In genomic region chr19:39845172-39845571, GRCh38 we compare ENCODE assay signal across 8 cellular contexts. TPM values are rescaled to one million over a fixed set of nuclear protein-coding genes. Genes with fewer than 3 reads are reported as not detected.
DNase-seq lines count a peak whose midpoint lies in the region; ATAC-seq and TF ChIP-seq lines count a peak whose summit lies in the region.

No MANE protein-coding gene starts in this region.

- H3K14ac ChIP-seq in IMR-90 (replicated peaks; ENCODE audit: low read depth, low read length), result 0 out of 2 replicates have a peak overlapping the region, but pooled peaks have one; percentile 50

- H3K4me2 ChIP-seq in IMR-90 (ENCODE audit: low read depth, low read length), result peak overlapping the region; percentile 98

- peaks cover 12% of the 10 kb centered on the region for H3K27me3 Mint-ChIP-seq in brain

- peak overlapping the region; percentile 89 for H2AK9ac ChIP-seq in IMR-90 (replicated peaks; ENCODE audit: low read depth, low read length, poor library complexity)

- intact Hi-C loops in IMR-90 (cut with micrococcal nuclease), result loop anchor here (2.0 to 10.0 kb wide), 2 partner anchors 294 to 400 kb away; partner anchors contain the start of gene SUPT5H

- no peaks in the 10 kb centered on the region for H3K36me3 Mint-ChIP-seq in brain

- no peak for DNase-seq in AG04450 (ENCODE audit: low read depth, low spot score)
- DNase-seq in IMR-90, result no peak
- no peak for DNase-seq in iPS-NIHi11 (ENCODE audit: low spot score)

- peaks cover 61% of the 10 kb centered on the region for H3K4me1 Mint-ChIP-seq in brain

- peak overlapping the region; percentile 91 for H3K9ac ChIP-seq in IMR-90 (ENCODE audit: low read depth, low read length)

- CTCF ChIA-PET in AG04450 (lab: Charles Lee) (interaction anchor here (0.6 to 7.2 kb wide), 17 partner anchors 10 to 453 kb away, joined by 3 to 226 read pairs (median 7); partner anchors contain the start of genes DYRK1B and PSMC4), IMR-90 (lab: Yijun Ruan, JAX) (interaction anchor here (1.1 kb wide), 1 partner anchor 126 kb away, joined by 4 read pairs; the partner anchor contains the start of gene PSMC4)

- peak overlapping the region; percentile 35; the same call in 1 of the 2 replicates for H3K56ac ChIP-seq in IMR-90 (ENCODE audit: extremely low read depth, insufficient read depth, low read length)

- H3K9me3 ChIP-seq in AG04450 (ENCODE audit: control insufficient read depth, insufficient read depth, low read length) (no peaks in the 10 kb centered on the region), IMR-90 (ENCODE audit: control insufficient read depth, insufficient read depth, low read length) (no peaks in the 10 kb centered on the region), mononuclear cell (ENCODE audit: low read depth, low read length) (no peaks in the 10 kb centered on the region)

- peak overlapping the region; percentile 70; the same call in 1 of the 2 replicates for H3K23ac ChIP-seq in IMR-90 (ENCODE audit: low read depth, low read length)

- no peak for TF ChIP-seq CTCF in AG04450 (IDR thresholded peaks at IDR 0.05; ENCODE audit: low read depth, low read length)
- TF ChIP-seq CTCF in IMR-90 (conservative IDR thresholded peaks at IDR 0.05; ENCODE audit: low read depth, low read length), result no peak
- TF ChIP-seq CTCF in brain (conservative IDR thresholded peaks at IDR 0.05), result no peak

- WGBS in IMR-90 (ENCODE audit: extremely low coverage in 2 of 2, insufficient read length in 1 of 2), 2 experiments, result no CpG with 5 or more reads among the region's 5 CpGs

- H2BK120ac ChIP-seq in IMR-90 (ENCODE audit: low read depth, low read length), result no peak overlapping the region

- peaks cover 19% of the 10 kb centered on the region for H3K4me1 ChIP-seq in IMR-90 (ENCODE audit: control insufficient read depth, insufficient read depth, low read length)
- H3K4me1 ChIP-seq in mononuclear cell (ENCODE audit: insufficient read depth, low read length), result peaks cover 33% of the 10 kb centered on the region

- no peak overlapping the region for H4K5ac ChIP-seq in IMR-90 (ENCODE audit: low read depth, low read length)

- H3K36me3 ChIP-seq in IMR-90 (ENCODE audit: control insufficient read depth, insufficient read depth, low read length), result no peaks in the 10 kb centered on the region

- no peak overlapping the region for H3K4ac ChIP-seq in IMR-90 (ENCODE audit: low read depth, low read length)

- peaks cover 5 to 44% of the 10 kb centered on the region in 2 experiments; a peak in 3 of 4 replicates for H3K79me1 ChIP-seq in IMR-90 (ENCODE audit: low read depth in 1 of 2, low read length in 2 of 2)

- peaks cover 5% of the 10 kb centered on the region; the same call in 1 of the 2 replicates for H3K9me1 ChIP-seq in IMR-90 (ENCODE audit: insufficient read depth, low read length)

- peak overlapping the region; percentile 90 to 98 (median 97) for H3K4me3 Mint-ChIP-seq in brain

- no TSS peak for BruUV-seq in IMR-90 (replicated peaks; lab: Mats Ljungman, UMichigan)

- TF ChIP-seq POLR2A in IMR-90 (IDR thresholded peaks at IDR 0.05; ENCODE audit: low read depth, low read length), result no peak

- in situ Hi-C loops in IMR-90 (cut with MboI; ENCODE audit: low sequenced_read_pairs), result loop anchor here (10.0 to 25.0 kb wide), 2 partner anchors 300 to 408 kb away; partner anchors contain the start of genes EID2, RPS16 and SUPT5H

- no peak overlapping the region for H2AK5ac ChIP-seq in IMR-90 (ENCODE audit: low read depth, low read length)

- no peak overlapping the region for H2BK20ac ChIP-seq in IMR-90 (ENCODE audit: low read depth, low read length)

- ATAC-seq in IMR-90 (ENCODE audit: low read depth), result no peak
- no peak for ATAC-seq in GM21526 (IDR thresholded peaks at IDR 0.05; ENCODE audit: low FRiP score, unreplicated experiment)
- no peak for ATAC-seq in GM21723 (IDR thresholded peaks at IDR 0.05; ENCODE audit: unreplicated experiment)
- no peak for ATAC-seq in HG03196 (IDR thresholded peaks at IDR 0.05; ENCODE audit: unreplicated experiment)

- no peak overlapping the region for H4K91ac ChIP-seq in IMR-90 (ENCODE audit: insufficient read depth, low read depth, low read length)

- no peak overlapping the region for H3K27ac ChIP-seq in AG04450 (ENCODE audit: low read depth, low read length)
- H3K27ac ChIP-seq in IMR-90 (ENCODE audit: insufficient read depth, low read length), result peak overlapping the region; percentile 30; the same call in 1 of the 2 replicates

- POLR2A ChIA-PET in AG04450 (lab: Yijun Ruan, JAX) (interaction anchor here (0.5 to 2.7 kb wide), 2 partner anchors 11 to 158 kb away, joined by 5 to 23 read pairs; partner anchors contain the start of gene DYRK1B), IMR-90 (lab: Charles Lee; ENCODE audit: unreplicated experiment) (interaction anchor here (0.6 kb wide), 1 partner anchor 248 kb away, joined by 4 read pairs; no protein-coding TSS in a partner anchor)

- H2AFZ ChIP-seq in IMR-90 (replicated peaks; ENCODE audit: low read length, poor library complexity), result peak overlapping the region; percentile 35

- peaks cover 30% of the 10 kb centered on the region for H4K20me1 ChIP-seq in IMR-90 (ENCODE audit: insufficient read depth, low read length)

- TF ChIP-seq RAD21 in IMR-90 (IDR thresholded peaks at IDR 0.05; ENCODE audit: low read length), result no peak

- no peak overlapping the region for H3K18ac ChIP-seq in IMR-90 (ENCODE audit: low read depth, low read length)

- no peak overlapping the region for H2BK15ac ChIP-seq in IMR-90 (ENCODE audit: low read depth, low read length)

- no peak overlapping the region; a peak in 1 of 4 replicates for H4K8ac ChIP-seq in IMR-90 (ENCODE audit: low read depth in 2 of 2, low read length in 2 of 2)

- peak overlapping the region; percentile 92 for H3K4me3 ChIP-seq in AG04450 (ENCODE audit: low read depth, low read length)
- peak overlapping the region; percentile 85 for H3K4me3 ChIP-seq in IMR-90 (ENCODE audit: insufficient read depth, low read depth, low read length)
- H3K4me3 ChIP-seq in mononuclear cell (ENCODE audit: low read length), result peak overlapping the region; percentile 76

- peaks cover 0 to 3% (median 0%) of the 10 kb centered on the region in 5 experiments for H3K9me3 Mint-ChIP-seq in brain

- peak overlapping the region; percentile 7 to 98 (median 91) for H3K27ac Mint-ChIP-seq in brain

- H3K27me3 ChIP-seq in AG04450 (ENCODE audit: control insufficient read depth, insufficient read depth, low read length), result no peaks in the 10 kb centered on the region
- H3K27me3 ChIP-seq in IMR-90 (ENCODE audit: control insufficient read depth, insufficient read depth, low read length), result no peaks in the 10 kb centered on the region
- H3K27me3 ChIP-seq in mononuclear cell (ENCODE audit: insufficient read depth, low read length), result no peaks in the 10 kb centered on the region

- dilution Hi-C loops in IMR-90 (cut with HindIII; ENCODE audit: low sequenced_read_pairs, unreplicated experiment), result no loop called here

- H2BK5ac ChIP-seq in IMR-90 (ENCODE audit: low read depth, low read length, poor library complexity, severe bottlenecking), result no peak overlapping the region

TF ChIP-seq in IMR-90, 13 proteins besides CTCF, POLR2A, EP300 and RAD21 (continues in another document):
- TF ChIP-seq USF2 (IDR thresholded peaks at IDR 0.05; ENCODE audit: low read depth, low read length) (no peak), MAFK (IDR thresholded peaks at IDR 0.05; ENCODE audit: low read depth, low read length) (no peak), NFE2L2 (IDR thresholded peaks at IDR 0.05; ENCODE audit: low read depth, low read length) (no peak), RFX5 (IDR thresholded peaks at IDR 0.05; ENCODE audit: low read depth, low read length) (no peak), MAZ (IDR thresholded peaks at IDR 0.05; ENCODE audit: borderline replicate concordance, low read depth, low read length) (no peak), FOS (IDR thresholded peaks at IDR 0.05; ENCODE audit: low read depth, low read length) (no peak), CHD1 (IDR thresholded peaks at IDR 0.05; ENCODE audit: low read depth, low read length) (no peak), BHLHE40 (IDR thresholded peaks at IDR 0.05; ENCODE audit: low read depth, low read length) (no peak), RCOR1 (IDR thresholded peaks at IDR 0.05; ENCODE audit: insufficient replicate concordance, low read length) (no peak), SMC3 (IDR thresholded peaks at IDR 0.05; ENCODE audit: low read depth, low read length) (no peak), CEBPB (IDR thresholded peaks at IDR 0.05; ENCODE audit: low read depth, low read length) (no peak)
- TF ChIP-seq, protein P1, sequence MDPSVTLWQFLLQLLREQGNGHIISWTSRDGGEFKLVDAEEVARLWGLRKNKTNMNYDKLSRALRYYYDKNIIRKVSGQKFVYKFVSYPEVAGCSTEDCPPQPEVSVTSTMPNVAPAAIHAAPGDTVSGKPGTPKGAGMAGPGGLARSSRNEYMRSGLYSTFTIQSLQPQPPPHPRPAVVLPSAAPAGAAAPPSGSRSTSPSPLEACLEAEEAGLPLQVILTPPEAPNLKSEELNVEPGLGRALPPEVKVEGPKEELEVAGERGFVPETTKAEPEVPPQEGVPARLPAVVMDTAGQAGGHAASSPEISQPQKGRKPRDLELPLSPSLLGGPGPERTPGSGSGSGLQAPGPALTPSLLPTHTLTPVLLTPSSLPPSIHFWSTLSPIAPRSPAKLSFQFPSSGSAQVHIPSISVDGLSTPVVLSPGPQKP (IDR thresholded peaks at IDR 0.05; ENCODE audit: borderline replicate concordance, low read depth, low read length), result no peak

RNA-seq across cellular contexts. Expression of gene FBL, which starts 1.0 kb away (rescaled TPM):
- polyA plus RNA-seq in AG04450 (2011; rRNA removed), result 256 and 329 TPM in 2 replicates
- polyA minus RNA-seq in AG04450 (2011; rRNA and poly(A)+ RNA removed), result 207 and 275 TPM in 2 replicates
- 211 and 259 TPM in 2 replicates for total RNA-seq in IMR-90 (2012; rRNA removed)
- 405 and 446 TPM in 2 replicates for polyA plus RNA-seq in IMR-90 (2012; rRNA removed)
- polyA plus RNA-seq in IMR-90 (2012; cell fraction: cytosol; rRNA removed), result 291 and 322 TPM in 2 replicates
- 96.8 and 135 TPM in 2 replicates for polyA plus RNA-seq in IMR-90 (2012; cell fraction: nucleus; rRNA removed; ENCODE audit: low replicate concordance)
- 290 TPM for polyA plus RNA-seq in brain (ENCODE audit: insufficient read depth, low read depth, low replicate concordance)
- total RNA-seq in mononuclear cell, result 195 TPM

RNA-seq across cellular contexts. Expression of gene DYRK1B, which starts 11.2 kb away (rescaled TPM):
- 7.2 and 9.2 TPM in 2 replicates for polyA plus RNA-seq in AG04450 (2011; rRNA removed)
- polyA minus RNA-seq in AG04450 (2011; rRNA and poly(A)+ RNA removed), result 22.5 and 22.7 TPM in 2 replicates
- 2.7 and 3.6 TPM in 2 replicates for total RNA-seq in IMR-90 (2012; rRNA removed)
- polyA plus RNA-seq in IMR-90 (2012; rRNA removed), result 10.2 and 11.4 TPM in 2 replicates
- polyA plus RNA-seq in IMR-90 (2012; cell fraction: cytosol; rRNA removed), result 10.2 and 18.8 TPM in 2 replicates
- 34.3 and 52.3 TPM in 2 replicates for polyA plus RNA-seq in IMR-90 (2012; cell fraction: nucleus; rRNA removed; ENCODE audit: low replicate concordance)
- 51.3 TPM for polyA plus RNA-seq in brain (ENCODE audit: insufficient read depth, low read depth, low replicate concordance)
- 6.5 TPM for total RNA-seq in mononuclear cell
